In genomic region chr12:19498099-19498498, GRCh38 we compare ENCODE assay signal across 2 cellular contexts.
TF ChIP-seq lines count a peak whose summit lies in the region.

No MANE protein-coding gene starts in this region.

TF ChIP-seq in HEK293, 187 proteins besides CTCF, POLR2A, EP300 and RAD21 (continued from another document):
- no peak for TF ChIP-seq ZNF624 (tag by site-specific recombination; IDR thresholded peaks at IDR 0.05)
TF ChIP-seq in HEK293: peak in this region for 1.

TF ChIP-seq in K562, 482 proteins besides CTCF, POLR2A, EP300 and RAD21 (continued from another document):
- TF ChIP-seq LEF1 (IDR thresholded peaks at IDR 0.05), result no peak
- TF ChIP-seq MXI1 (IDR thresholded peaks at IDR 0.05; ENCODE audit: low read depth, low read length), result no peak
- no peak for TF ChIP-seq ILK (tag; IDR thresholded peaks at IDR 0.05; ENCODE audit: borderline replicate concordance, low read depth)
- TF ChIP-seq JUNB (CRISPR knock-in tag; conservative IDR thresholded peaks at IDR 0.05), result no peak
